Comparison of ENCODE assay signal across 8 cellular contexts in genomic region chr14:103520657-103521437, GRCh38. TPM values are rescaled to one million over a fixed set of nuclear protein-coding genes. Genes with fewer than 3 reads are reported as not detected.
DNase-seq lines count a peak whose midpoint lies in the region; ATAC-seq and TF ChIP-seq lines count a peak whose summit lies in the region.

No MANE protein-coding gene starts in this region.

- POLR2A ChIA-PET in CD4-positive, alpha-beta T cell (lab: Charles Lee), result interaction anchor here (1.1 kb wide), 3 partner anchors 10 to 22 kb away, joined by 3 to 4 read pairs (median 3); no protein-coding TSS in a partner anchor
- POLR2A ChIA-PET in HEK293T (lab: Yijun Ruan, JAX), result interaction anchor here (0.6 to 6.5 kb wide), 9 partner anchors 10 to 187 kb away, joined by 3 to 83 read pairs (median 14); partner anchors contain the start of genes EIF5 and TRMT61A

- H3K36me3 Mint-ChIP-seq in CD4-positive, alpha-beta T cell (ENCODE audit: low read depth), result no peaks in the 10 kb centered on the region
- peaks cover 9% of the 10 kb centered on the region for H3K36me3 Mint-ChIP-seq in endodermal cell (ENCODE audit: low read depth)

- no peaks in the 10 kb centered on the region for H3K9me3 ChIP-seq in CD4-positive, alpha-beta T cell (ENCODE audit: control insufficient read depth, low read length)
- H3K9me3 ChIP-seq in endodermal cell (ENCODE audit: control insufficient read depth, low read length), result no peaks in the 10 kb centered on the region
- H3K9me3 ChIP-seq in mesodermal cell (ENCODE audit: control insufficient read depth, low read length), result no peaks in the 10 kb centered on the region

- intact Hi-C loops in CD4-positive, alpha-beta T cell (cut with DNase I, micrococcal nuclease), result no loop called here

- DNase-seq in CD4-positive, alpha-beta T cell, result peak; percentile 31 to 73 (median 57)
- peak; percentile 71 for DNase-seq in HEK293T (ENCODE audit: extremely low spot score)
- DNase-seq in NCI-H526 treated with DMSO at 0.1 percent for 48 hours (lab: John Stamatoyannopoulos, UW), result peak; percentile 51
- peak; percentile 80 for DNase-seq in activated CD8-positive, alpha-beta memory T cell treated with anti-CD3 and anti-CD28 coated beads for 24 hours
- peak; percentile 94 for DNase-seq in endodermal cell
- peak; percentile 46 for DNase-seq in stimulated activated CD8-positive, alpha-beta memory T cell treated with anti-CD3 and anti-CD28 coated beads, Interleukin-4, amount 100 ng/mL, for 4 hours (ENCODE audit: low read depth in 2 of 2, low spot score in 1 of 2)

- peaks cover 19% of the 10 kb centered on the region for H3K27me3 ChIP-seq in CD4-positive, alpha-beta T cell (ENCODE audit: control insufficient read depth, insufficient read depth, low read length)
- H3K27me3 ChIP-seq in endodermal cell (ENCODE audit: control insufficient read depth, insufficient read depth, low read length, poor library complexity, severe bottlenecking), result peaks cover 11% of the 10 kb centered on the region

- H3K4me1 Mint-ChIP-seq in CD4-positive, alpha-beta T cell (ENCODE audit: low read depth), result peaks cover 10% of the 10 kb centered on the region
- H3K4me1 Mint-ChIP-seq in endodermal cell, result peaks cover 31% of the 10 kb centered on the region

- CTCF ChIA-PET in CD4-positive, alpha-beta T cell (lab: Charles Lee), result interaction anchor here (1.2 to 1.8 kb wide), 5 partner anchors 16 to 130 kb away, joined by 3 to 7 read pairs (median 3); no protein-coding TSS in a partner anchor
- CTCF ChIA-PET in HEK293T (lab: Yijun Ruan, JAX), result interaction anchor here (1.0 to 1.5 kb wide), 6 partner anchors 9 to 36 kb away, joined by 3 to 6 read pairs (median 4); no protein-coding TSS in a partner anchor

- H3K4me3 ChIP-seq in endodermal cell (ENCODE audit: low read length), result peak overlapping the region; percentile 80
- peak overlapping the region; percentile 58 for H3K4me3 ChIP-seq in mesodermal cell (ENCODE audit: extremely low read depth, insufficient read depth, low read length, poor library complexity, severe bottlenecking)

- ATAC-seq in CD4-positive, alpha-beta T cell (ENCODE audit: poor library complexity), result peak; percentile 73
- no peak for ATAC-seq in GM18498 (IDR thresholded peaks at IDR 0.05; ENCODE audit: unreplicated experiment)

- H3K4me3 Mint-ChIP-seq in CD4-positive, alpha-beta T cell, result peak overlapping the region; percentile 60
- H3K4me3 Mint-ChIP-seq in endodermal cell, result peak overlapping the region; percentile 67

- H3K27me3 Mint-ChIP-seq in CD4-positive, alpha-beta T cell, result peaks cover 23% of the 10 kb centered on the region
- H3K27me3 Mint-ChIP-seq in endodermal cell (ENCODE audit: insufficient read depth), result peaks cover 14% of the 10 kb centered on the region

- WGBS in endodermal cell (ENCODE audit: insufficient coverage in 1 of 2, insufficient read length in 1 of 2), 2 experiments, result 9 to 14% methylated on average over 17 to 66 of the region's 66 CpGs
- 15 to 17% methylated on average over 33 of the region's 66 CpGs for WGBS in mesodermal cell (ENCODE audit: insufficient coverage in 2 of 2), 2 experiments

- no peak overlapping the region for H3K27ac Mint-ChIP-seq in CD4-positive, alpha-beta T cell
- H3K27ac Mint-ChIP-seq in endodermal cell, result no peak overlapping the region

- peak; percentile 57 for TF ChIP-seq CTCF in CD4-positive, alpha-beta T cell (IDR thresholded peaks at IDR 0.05)
- TF ChIP-seq CTCF in endodermal cell (conservative IDR thresholded peaks at IDR 0.05), result peak; percentile 78

- H3K36me3 ChIP-seq in endodermal cell (ENCODE audit: control insufficient read depth, insufficient read depth, low read length), result peaks cover 19% of the 10 kb centered on the region
- peaks cover 11% of the 10 kb centered on the region for H3K36me3 ChIP-seq in mesodermal cell (ENCODE audit: control insufficient read depth, insufficient read depth, low read length)

- no peaks in the 10 kb centered on the region for H3K9me3 Mint-ChIP-seq in CD4-positive, alpha-beta T cell
- no peaks in the 10 kb centered on the region for H3K9me3 Mint-ChIP-seq in endodermal cell

- H3K4me1 ChIP-seq in endodermal cell (ENCODE audit: control insufficient read depth, insufficient read depth, low read length) (peaks cover 19% of the 10 kb centered on the region), mesodermal cell (ENCODE audit: control insufficient read depth, insufficient read depth, low read length, poor library complexity, severe bottlenecking) (peaks cover 15% of the 10 kb centered on the region)

- H3K27ac ChIP-seq in CD4-positive, alpha-beta T cell (ENCODE audit: low read depth, low read length), result no peak overlapping the region
- H3K27ac ChIP-seq in endodermal cell (ENCODE audit: low read depth, low read length), result peak overlapping the region; percentile 70
- H3K27ac ChIP-seq in mesodermal cell (ENCODE audit: low read depth, low read length, severe bottlenecking), result no peak overlapping the region

- H3K9ac ChIP-seq in endodermal cell (ENCODE audit: extremely low read depth, low read length, poor library complexity, severe bottlenecking), result peak overlapping the region; percentile 80

TF ChIP-seq in HEK293T, 16 proteins besides CTCF, POLR2A, EP300 and RAD21:
- TF ChIP-seq BHLHE40 (IDR thresholded peaks at IDR 0.05; ENCODE audit: borderline replicate concordance) (no peak), FOXK2 (IDR thresholded peaks at IDR 0.05) (no peak), SUZ12 (IDR thresholded peaks at IDR 0.05) (no peak), ZNF384 (IDR thresholded peaks at IDR 0.05) (no peak), L3MBTL2 (conservative IDR thresholded peaks at IDR 0.05) (peak; percentile 30; the same call in 1 of the 2 replicates), SP1 (IDR thresholded peaks at IDR 0.05) (no peak), ARNT (IDR thresholded peaks at IDR 0.05) (no peak), LEF1 (IDR thresholded peaks at IDR 0.05; ENCODE audit: borderline replicate concordance) (peak; percentile 63; the same call in 1 of the 2 replicates), FOXM1 (IDR thresholded peaks at IDR 0.05; ENCODE audit: borderline replicate concordance) (no peak), NFRKB (IDR thresholded peaks at IDR 0.05) (no peak), ELF4 (IDR thresholded peaks at IDR 0.05) (no peak), TARDBP (IDR thresholded peaks at IDR 0.05) (no peak), FOXA1 (IDR thresholded peaks at IDR 0.05) (no peak), HDGF (IDR thresholded peaks at IDR 0.05; ENCODE audit: borderline replicate concordance) (peak; percentile 87; the same call in 1 of the 2 replicates), CTBP1 (IDR thresholded peaks at IDR 0.05; ENCODE audit: borderline replicate concordance) (peak; percentile 29; the same call in 1 of the 2 replicates)
- TF ChIP-seq, protein P1, sequence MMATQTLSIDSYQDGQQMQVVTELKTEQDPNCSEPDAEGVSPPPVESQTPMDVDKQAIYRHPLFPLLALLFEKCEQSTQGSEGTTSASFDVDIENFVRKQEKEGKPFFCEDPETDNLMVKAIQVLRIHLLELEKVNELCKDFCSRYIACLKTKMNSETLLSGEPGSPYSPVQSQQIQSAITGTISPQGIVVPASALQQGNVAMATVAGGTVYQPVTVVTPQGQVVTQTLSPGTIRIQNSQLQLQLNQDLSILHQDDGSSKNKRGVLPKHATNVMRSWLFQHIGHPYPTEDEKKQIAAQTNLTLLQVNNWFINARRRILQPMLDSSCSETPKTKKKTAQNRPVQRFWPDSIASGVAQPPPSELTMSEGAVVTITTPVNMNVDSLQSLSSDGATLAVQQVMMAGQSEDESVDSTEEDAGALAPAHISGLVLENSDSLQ (IDR thresholded peaks at IDR 0.05), result no peak

RNA-seq across cellular contexts. Expression of gene CKB, which starts 1.8 kb away (rescaled TPM):
- total RNA-seq in CD4-positive, alpha-beta T cell, result 1 to 10 TPM; 5.8 to 6.6 TPM
- total RNA-seq in endodermal cell, result 100 to 1,000 TPM; 602 to 920 TPM
- 1,216 TPM for polyA plus RNA-seq in endodermal cell (2013, experiment 1 of 2)
- 1,012 TPM for polyA plus RNA-seq in endodermal cell (2013, experiment 2 of 2)
- 142 TPM for polyA plus RNA-seq in mesodermal cell (2013, experiment 1 of 2)
- 134 TPM for polyA plus RNA-seq in mesodermal cell (2013, experiment 2 of 2)

RNA-seq across cellular contexts. Expression of gene TRMT61A, which starts 8.1 kb away (rescaled TPM):
- 1 to 10 TPM; 9.2 to 9.8 TPM for total RNA-seq in CD4-positive, alpha-beta T cell
- 1 to 10 TPM; 7.4 to 7.9 TPM for total RNA-seq in endodermal cell
- polyA plus RNA-seq in endodermal cell (2013, experiment 1 of 2), result 4.5 TPM
- polyA plus RNA-seq in endodermal cell (2013, experiment 2 of 2), result 4.1 TPM
- polyA plus RNA-seq in mesodermal cell (2013, experiment 1 of 2), result 2.3 TPM
- polyA plus RNA-seq in mesodermal cell (2013, experiment 2 of 2), result 1.8 TPM

RNA-seq across cellular contexts. Expression of gene BAG5, which starts 41.6 kb away (rescaled TPM):
- 10 to 100 TPM; 39.4 to 40.3 TPM for total RNA-seq in CD4-positive, alpha-beta T cell
- 10 to 100 TPM; 27.6 to 28.1 TPM for total RNA-seq in endodermal cell
- polyA plus RNA-seq in endodermal cell (2013, experiment 1 of 2), result 20.2 TPM
- polyA plus RNA-seq in endodermal cell (2013, experiment 2 of 2), result 20.5 TPM
- polyA plus RNA-seq in mesodermal cell (2013, experiment 1 of 2), result 15.7 TPM
- 15.4 TPM for polyA plus RNA-seq in mesodermal cell (2013, experiment 2 of 2)

RNA-seq across cellular contexts. Expression of gene COA8, which starts 41.9 kb away (rescaled TPM):
- total RNA-seq in CD4-positive, alpha-beta T cell, result 10 to 100 TPM in 1 of 2 experiments, 1 to 10 TPM in 1; 9.1 to 10.7 TPM
- 10 to 100 TPM; 30.1 to 39.8 TPM for total RNA-seq in endodermal cell
- polyA plus RNA-seq in endodermal cell (2013, experiment 1 of 2), result 34.9 TPM
- polyA plus RNA-seq in endodermal cell (2013, experiment 2 of 2), result 38.8 TPM
- 50.2 TPM for polyA plus RNA-seq in mesodermal cell (2013, experiment 1 of 2)
- polyA plus RNA-seq in mesodermal cell (2013, experiment 2 of 2), result 49.6 TPM

Comparison
In these comparisons a context has a peak if more than half of its experiments do, and no peak if none do; other contexts are left out.
1. RNA of gene CKB, which starts 1.8 kb away (total RNA-seq): 602 to 920 TPM in endodermal cell; 5.8 to 6.6 TPM in CD4-positive, alpha-beta T cell; every median in the first group is over 10 times any median in the second.
2. Peak in every context shown above with its lines, with median percentiles within 50 percentile points of each other: DNase-seq.